Comparison of ENCODE assay signal across 1 cellular context in the genomic region with DNA sequence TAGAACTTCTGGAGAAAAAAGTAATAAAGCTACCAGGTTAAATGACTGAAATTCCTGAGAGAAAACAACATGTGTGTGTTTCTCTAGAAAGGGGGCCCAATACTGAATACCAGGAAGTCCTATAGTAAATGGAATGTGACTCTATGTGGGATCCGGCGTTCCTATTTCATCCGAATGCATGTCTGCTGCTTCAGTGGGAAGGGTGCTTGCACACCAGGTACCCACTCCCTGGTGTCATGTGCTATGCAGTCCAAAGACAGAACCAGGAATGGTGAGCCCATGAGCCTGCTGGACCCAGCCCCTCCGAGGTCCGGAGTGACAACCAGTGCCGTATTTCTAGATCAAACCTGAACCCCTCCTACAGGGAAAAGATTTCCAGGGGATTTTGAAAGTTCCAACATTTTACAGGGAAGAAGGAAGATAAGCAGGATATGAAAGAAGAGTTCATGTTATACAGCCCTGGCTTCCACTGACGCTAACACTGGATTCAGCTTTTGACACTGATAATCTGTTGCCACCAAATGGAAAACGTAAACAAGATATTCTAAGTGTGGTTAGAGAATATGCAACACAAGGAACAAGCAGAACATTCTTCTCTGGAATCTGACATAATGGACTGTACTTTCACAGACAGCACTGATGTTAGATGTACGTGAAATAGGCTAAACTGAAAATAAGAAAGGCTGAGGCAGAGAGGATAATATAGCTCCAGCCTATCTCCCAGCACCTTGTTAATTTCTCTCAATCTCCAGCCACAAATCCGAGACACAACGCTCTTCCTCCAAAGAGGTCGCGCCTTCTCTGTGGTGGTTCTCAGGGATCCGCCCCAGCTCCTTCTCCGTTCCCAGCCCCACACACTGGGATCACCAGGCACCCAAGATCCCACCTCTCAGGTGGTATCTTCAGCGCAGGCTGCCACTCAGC.
TF ChIP-seq lines count a peak whose summit lies in the region.

No MANE protein-coding gene starts in this region.

TF ChIP-seq in H1, 55 proteins besides CTCF, POLR2A, EP300 and RAD21:
- no peak for TF ChIP-seq SRF (IDR thresholded peaks at IDR 0.05; ENCODE audit: low read depth, low read length)
- TF ChIP-seq EZH2 (IDR thresholded peaks at IDR 0.05; ENCODE audit: low read depth, low read length, severe bottlenecking) = no peak
- no peak for TF ChIP-seq CBX8 (IDR thresholded peaks at IDR 0.05; ENCODE audit: borderline replicate concordance, low read depth, low read length)
- TF ChIP-seq HDAC6 (IDR thresholded peaks at IDR 0.05; ENCODE audit: low read depth, low read length) = no peak
- TF ChIP-seq RBBP5 (IDR thresholded peaks at IDR 0.05; ENCODE audit: borderline replicate concordance, low read depth, low read length) = no peak
- no peak for TF ChIP-seq FOSL1 (IDR thresholded peaks at IDR 0.05; ENCODE audit: insufficient read depth, low read depth, low read length)
- no peak for TF ChIP-seq NANOG (IDR thresholded peaks at IDR 0.05; ENCODE audit: insufficient read depth, low read depth, low read length, poor library complexity, severe bottlenecking)
- TF ChIP-seq TAF1 (IDR thresholded peaks at IDR 0.05; ENCODE audit: low read depth, low read length) = no peak
- TF ChIP-seq, protein P1, sequence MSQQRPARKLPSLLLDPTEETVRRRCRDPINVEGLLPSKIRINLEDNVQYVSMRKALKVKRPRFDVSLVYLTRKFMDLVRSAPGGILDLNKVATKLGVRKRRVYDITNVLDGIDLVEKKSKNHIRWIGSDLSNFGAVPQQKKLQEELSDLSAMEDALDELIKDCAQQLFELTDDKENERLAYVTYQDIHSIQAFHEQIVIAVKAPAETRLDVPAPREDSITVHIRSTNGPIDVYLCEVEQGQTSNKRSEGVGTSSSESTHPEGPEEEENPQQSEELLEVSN (IDR thresholded peaks at IDR 0.05) = no peak
- no peak for TF ChIP-seq POU5F1 (IDR thresholded peaks at IDR 0.05; ENCODE audit: low read depth, low read length)
- TF ChIP-seq CTBP2 (IDR thresholded peaks at IDR 0.05; ENCODE audit: borderline replicate concordance, insufficient read depth, insufficient read length, low read length) = no peak
- no peak for TF ChIP-seq RFX5 (IDR thresholded peaks at IDR 0.05; ENCODE audit: borderline replicate concordance, low read depth, low read length)
- TF ChIP-seq YY1 (IDR thresholded peaks at IDR 0.05; ENCODE audit: low read depth, low read length) = no peak
- no peak for TF ChIP-seq SIN3A (conservative IDR thresholded peaks at IDR 0.05 in 1 of 2, IDR thresholded peaks at IDR 0.05 in 1 of 2; ENCODE audit: low read depth in 1 of 2, low read length in 2 of 2)
- no peak for TF ChIP-seq TEAD4 (IDR thresholded peaks at IDR 0.05; ENCODE audit: low read depth, low read length)
- TF ChIP-seq CHD1 (IDR thresholded peaks at IDR 0.05; ENCODE audit: low read depth, low read length) = no peak
- no peak for TF ChIP-seq SUZ12 (IDR thresholded peaks at IDR 0.05; ENCODE audit: low read length)
- TF ChIP-seq, protein P2, sequence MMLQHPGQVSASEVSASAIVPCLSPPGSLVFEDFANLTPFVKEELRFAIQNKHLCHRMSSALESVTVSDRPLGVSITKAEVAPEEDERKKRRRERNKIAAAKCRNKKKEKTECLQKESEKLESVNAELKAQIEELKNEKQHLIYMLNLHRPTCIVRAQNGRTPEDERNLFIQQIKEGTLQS (IDR thresholded peaks at IDR 0.05; ENCODE audit: insufficient read depth, low read depth, low read length) = no peak
- no peak for TF ChIP-seq JUND (IDR thresholded peaks at IDR 0.05; ENCODE audit: low read length)
